Comparison of ENCODE assay signal across 14 cellular contexts in genomic region chr18:79402209-79402576, GRCh38. TPM values are rescaled to one million over a fixed set of nuclear protein-coding genes. Genes with fewer than 3 reads are reported as not detected.
DNase-seq lines count a peak whose midpoint lies in the region; ATAC-seq, FAIRE-seq and TF ChIP-seq lines count a peak whose summit lies in the region.
"Had no signal": no experiment of that assay in that cellular context is flagged by ENCODE, and none has a peak within 500 bp of the region (broad histone marks: within the 10 kb centered on the region; RNA-seq: fewer than 3 reads in every experiment).

No MANE protein-coding gene starts in this region.

- no peak overlapping the region for H3K4me3 ChIP-seq in suprapubic skin
- H3K4me3 ChIP-seq: vagina had no signal

- H3K27me3 Mint-ChIP-seq in activated naive CD4-positive, alpha-beta T cell treated with anti-CD3 and anti-CD28 coated beads, Interleukin-2, amount 10 ng/mL, durations not matched to agents 7 days and 5 days = no peaks in the 10 kb centered on the region
- H3K27me3 Mint-ChIP-seq in mesothelial cell of epicardium (ENCODE audit: low read depth) = peaks cover 29% of the 10 kb centered on the region

- H3K27ac ChIP-seq in suprapubic skin = peak overlapping the region; percentile 12

- H3K27me3 ChIP-seq in suprapubic skin = no peaks in the 10 kb centered on the region
- H3K27me3 ChIP-seq: vagina had no signal

- H3K27ac Mint-ChIP-seq in activated naive CD4-positive, alpha-beta T cell treated with anti-CD3 and anti-CD28 coated beads, Interleukin-2, amount 10 ng/mL, durations not matched to agents 7 days and 5 days = peak overlapping the region; percentile 92
- peak overlapping the region; percentile 69 to 95 for H3K27ac Mint-ChIP-seq in activated naive CD4-positive, alpha-beta T cell treated with anti-CD3 and anti-CD28 coated beads, Interleukin-2, amount 50 U/mL, for 72 hours
- no peak overlapping the region for H3K27ac Mint-ChIP-seq in mesothelial cell of epicardium
- H3K27ac Mint-ChIP-seq: HFFc6 had no signal

- TF ChIP-seq POLR2A in suprapubic skin (IDR thresholded peaks at IDR 0.05) = no peak

- CTCF ChIA-PET in activated naive CD4-positive, alpha-beta T cell treated with anti-CD3 and anti-CD28 coated beads, Interleukin-2, amount 10 ng/mL, durations not matched to agents 7 days and 5 days (lab: Charles Lee) = interaction anchor here (0.8 to 0.9 kb wide), 2 partner anchors 9 to 122 kb away, joined by 4 to 5 read pairs; no protein-coding TSS in a partner anchor

- no peak for TF ChIP-seq EP300 in suprapubic skin (IDR thresholded peaks at IDR 0.05)

- FAIRE-seq in RCC 7860 (lab: Jason Lieb, UNC) = no peak

- H3K36me3 ChIP-seq in suprapubic skin = no peaks in the 10 kb centered on the region
- H3K36me3 ChIP-seq: vagina had no signal

- H3K36me3 Mint-ChIP-seq in activated naive CD4-positive, alpha-beta T cell treated with anti-CD3 and anti-CD28 coated beads, Interleukin-2, amount 10 ng/mL, durations not matched to agents 7 days and 5 days = peaks cover 39% of the 10 kb centered on the region
- peaks cover 40 to 57% of the 10 kb centered on the region in 2 donors for H3K36me3 Mint-ChIP-seq in activated naive CD4-positive, alpha-beta T cell treated with anti-CD3 and anti-CD28 coated beads, Interleukin-2, amount 50 U/mL, for 72 hours
- no peaks in the 10 kb centered on the region for H3K36me3 Mint-ChIP-seq in mesothelial cell of epicardium

- peaks cover 73% of the 10 kb centered on the region for H3K4me1 ChIP-seq in suprapubic skin

- H3K4me3 Mint-ChIP-seq in activated naive CD4-positive, alpha-beta T cell treated with anti-CD3 and anti-CD28 coated beads, Interleukin-2, amount 10 ng/mL, durations not matched to agents 7 days and 5 days = peak overlapping the region; percentile 89
- peak overlapping the region; percentile 75 for H3K4me3 Mint-ChIP-seq in mesothelial cell of epicardium
- H3K4me3 Mint-ChIP-seq: HFFc6 had no signal

- peaks cover 74% of the 10 kb centered on the region for H3K4me1 Mint-ChIP-seq in activated naive CD4-positive, alpha-beta T cell treated with anti-CD3 and anti-CD28 coated beads, Interleukin-2, amount 10 ng/mL, durations not matched to agents 7 days and 5 days
- peaks cover 38% of the 10 kb centered on the region for H3K4me1 Mint-ChIP-seq in mesothelial cell of epicardium

- no peak for ATAC-seq in activated naive CD4-positive, alpha-beta T cell treated with anti-CD3 and anti-CD28 coated beads, Interleukin-2, amount 50 U/mL, for 72 hours
- ATAC-seq in GM18511 (IDR thresholded peaks at IDR 0.05; ENCODE audit: unreplicated experiment) = no peak

- no peak for DNase-seq in activated naive CD4-positive, alpha-beta T cell treated with anti-CD3 and anti-CD28 coated beads, Interleukin-2, amount 10 ng/mL, durations not matched to agents 7 days and 5 days
- no peak for DNase-seq in activated naive CD4-positive, alpha-beta T cell treated with Interleukin-2 at 50 U/mL for 16 hours
- peak in 1 of 2 donors; percentile 55 for DNase-seq in activated naive CD4-positive, alpha-beta T cell treated with anti-CD3 and anti-CD28 coated beads, Interleukin-2, amount 50 U/mL, for 72 hours (ENCODE audit: low spot score in 2 of 2)
- DNase-seq in mesothelial cell of epicardium (ENCODE audit: low spot score in 2 of 2, unreplicated experiment in 2 of 2) (no peak), suprapubic skin (ENCODE audit: low spot score in 2 of 2) (peak in 1 of 2 donors; percentile 71), RCC 7860 (ENCODE audit: low spot score) (no peak), NCI-H2107 treated with DMSO at 0.1 percent for 48 hours (lab: John Stamatoyannopoulos, UW; ENCODE audit: unreplicated experiment) (no peak)
- DNase-seq: activated CD8-positive, alpha-beta memory T cell treated with anti-CD3 and anti-CD28 coated beads for 24 hours; DMS79 treated with DMSO at 0.1 percent for 48 hours; HFFc6; IMR-90; NCI-H187 had no signal

- no peaks in the 10 kb centered on the region for H3K9me3 ChIP-seq in suprapubic skin
- H3K9me3 ChIP-seq: vagina had no signal

- no peaks in the 10 kb centered on the region for H3K9me3 Mint-ChIP-seq in activated naive CD4-positive, alpha-beta T cell treated with anti-CD3 and anti-CD28 coated beads, Interleukin-2, amount 10 ng/mL, durations not matched to agents 7 days and 5 days
- H3K9me3 Mint-ChIP-seq in activated naive CD4-positive, alpha-beta T cell treated with anti-CD3 and anti-CD28 coated beads, Interleukin-2, amount 50 U/mL, for 72 hours = no peaks in the 10 kb centered on the region
- no peaks in the 10 kb centered on the region for H3K9me3 Mint-ChIP-seq in mesothelial cell of epicardium
- H3K9me3 Mint-ChIP-seq: HFFc6 had no signal

- 95% methylated on average over 4 of the region's 16 CpGs for WGBS in suprapubic skin

- TF ChIP-seq CTCF in mesothelial cell of epicardium (IDR thresholded peaks at IDR 0.05; ENCODE audit: unreplicated experiment) (no peak), suprapubic skin (IDR thresholded peaks at IDR 0.05) (no peak)

RNA-seq across cellular contexts. Expression of gene NFATC1, which starts 6.5 kb away (rescaled TPM):
- total RNA-seq in activated naive CD4-positive, alpha-beta T cell treated with anti-CD3 and anti-CD28 coated beads, Interleukin-2, amount 50 U/mL, for 72 hours = 10 to 100 TPM; 89.4 to 94.8 TPM
- total RNA-seq in mesothelial cell of epicardium (13.4 to 17.5 TPM (median 13.4 TPM) in 3 replicates), suprapubic skin (10 to 100 TPM; 13.9 to 24.3 (median 16.7) TPM)
